In the genomic region with DNA sequence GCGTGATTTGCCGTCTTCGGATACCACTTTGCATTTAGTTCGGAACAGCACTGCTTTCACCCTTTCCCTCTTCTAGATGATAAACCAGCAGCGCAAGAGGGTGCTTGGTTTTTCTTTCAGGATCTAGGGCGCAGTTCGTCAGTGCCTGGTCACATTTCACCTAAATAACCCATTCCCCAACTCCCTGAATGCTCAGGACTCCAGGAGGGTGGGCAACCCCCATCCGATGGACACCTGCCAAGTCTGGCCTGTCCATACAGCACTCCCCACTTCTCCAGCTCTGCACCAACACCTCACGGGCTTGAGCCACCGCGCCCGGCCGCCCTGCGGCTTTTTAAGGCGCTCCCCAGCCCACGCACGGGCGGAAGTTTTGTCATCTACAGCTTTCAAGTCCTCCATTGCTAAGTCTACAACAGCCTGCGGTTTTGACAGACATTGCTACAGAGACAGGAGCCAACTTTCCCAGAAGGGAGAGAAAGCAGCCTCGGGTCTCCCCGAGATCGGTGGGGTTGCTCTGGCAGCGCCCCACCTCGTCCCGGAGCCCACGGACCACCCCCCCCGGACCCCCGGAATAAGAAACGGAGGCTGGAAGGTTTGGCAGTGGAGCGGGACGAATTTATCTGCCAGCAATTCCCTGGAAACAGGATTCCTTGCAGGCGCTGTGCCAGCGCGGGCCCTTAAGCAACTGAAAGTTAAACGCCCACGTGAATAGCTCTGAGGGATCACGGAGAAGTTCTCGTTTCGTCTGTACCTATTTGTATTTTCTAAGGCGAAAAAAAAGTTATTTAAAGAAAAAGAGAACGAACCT, we compare ENCODE assay signal across 8 cellular contexts. TPM values are rescaled to one million over a fixed set of nuclear protein-coding genes. Genes with fewer than 3 reads are reported as not detected.
DNase-seq lines count a peak whose midpoint lies in the region; ATAC-seq and TF ChIP-seq lines count a peak whose summit lies in the region.

No MANE protein-coding gene starts in this region.

- DNase-seq in NOMO-1 (lab: John Stamatoyannopoulos, UW; ENCODE audit: unreplicated experiment in 2 of 2): peak; percentile 71 to 83
- DNase-seq in activated T-cell treated with anti-CD3 and anti-CD28 coated beads, Interleukin-2, amount 50 U/mL, for 48 hours: peak; percentile 92
- peak; percentile 54 to 78 for DNase-seq in foreskin fibroblast
- DNase-seq in posterior vena cava (ENCODE audit: low spot score): peak; percentile 87
- no peak for DNase-seq in type B pancreatic cell (ENCODE audit: extremely low spot score, unreplicated experiment)
- DNase-seq in COLO668 (lab: John Stamatoyannopoulos, UW; ENCODE audit: unreplicated experiment): no peak
- no peak for DNase-seq in NCI-H1930 (lab: John Stamatoyannopoulos, UW)

- TF ChIP-seq CTCF in foreskin fibroblast (IDR thresholded peaks at IDR 0.05; ENCODE audit: low read depth, low read length) (no peak), type B pancreatic cell (conservative IDR thresholded peaks at IDR 0.05) (no peak)

- H3K4me3 ChIP-seq in foreskin fibroblast (ENCODE audit: low read depth in 1 of 2, low read length in 2 of 2): peak overlapping the region; percentile 50 to 59

- H3K27me3 Mint-ChIP-seq in type B pancreatic cell: peaks cover 98% of the 10 kb centered on the region

- peak; percentile 45 for ATAC-seq in GM18867 (IDR thresholded peaks at IDR 0.05; ENCODE audit: unreplicated experiment)

- no peaks in the 10 kb centered on the region for H3K4me1 Mint-ChIP-seq in type B pancreatic cell (ENCODE audit: unreplicated experiment)

- no peaks in the 10 kb centered on the region for H3K36me3 Mint-ChIP-seq in type B pancreatic cell

- peak overlapping the region; percentile 74 for H3K4me3 Mint-ChIP-seq in type B pancreatic cell

- H3K27ac Mint-ChIP-seq in type B pancreatic cell: no peak overlapping the region

- intact Hi-C loops in posterior vena cava (cut with DNase I): no loop called here

- no peaks in the 10 kb centered on the region for H3K9me3 Mint-ChIP-seq in type B pancreatic cell

RNA-seq across cellular contexts. Expression of gene SLFN13, which starts 38.6 kb away (rescaled TPM):
- 10 to 100 TPM in 1 of 2 donors, 1 to 10 TPM in 1; 8.8 to 17.9 TPM for total RNA-seq in posterior vena cava
- 14.3 and 17.1 TPM in 2 replicates for total RNA-seq in type B pancreatic cell (ENCODE audit: low replicate concordance)

RNA-seq across cellular contexts. Expression of gene SLFN12L, which starts 50.4 kb away (rescaled TPM):
- 1 to 10 TPM; 1.4 to 1.6 TPM for total RNA-seq in posterior vena cava
- not detected in 2 replicates for total RNA-seq in type B pancreatic cell (ENCODE audit: low replicate concordance)

RNA-seq across cellular contexts. Expression of gene SLFN12, which starts 54.8 kb away (rescaled TPM):
- 10 to 100 TPM; 13.1 to 15.0 TPM for total RNA-seq in posterior vena cava
- total RNA-seq in type B pancreatic cell (ENCODE audit: low replicate concordance): 5.2 and 6.6 TPM in 2 replicates

Comparison
In these comparisons a context has a peak if more than half of its experiments do, and no peak if none do; other contexts are left out.
1. DNase-seq: peak in NOMO-1 (2 of 2), activated T-cell treated with anti-CD3 and anti-CD28 coated beads, Interleukin-2, amount 50 U/mL, for 48 hours (2 of 2), foreskin fibroblast (2 of 2) and posterior vena cava (single experiment); none in type B pancreatic cell (single experiment), COLO668 (single experiment) and NCI-H1930 (0 of 2).